13 cellular contexts compared by ENCODE assay signal in the genomic region with DNA sequence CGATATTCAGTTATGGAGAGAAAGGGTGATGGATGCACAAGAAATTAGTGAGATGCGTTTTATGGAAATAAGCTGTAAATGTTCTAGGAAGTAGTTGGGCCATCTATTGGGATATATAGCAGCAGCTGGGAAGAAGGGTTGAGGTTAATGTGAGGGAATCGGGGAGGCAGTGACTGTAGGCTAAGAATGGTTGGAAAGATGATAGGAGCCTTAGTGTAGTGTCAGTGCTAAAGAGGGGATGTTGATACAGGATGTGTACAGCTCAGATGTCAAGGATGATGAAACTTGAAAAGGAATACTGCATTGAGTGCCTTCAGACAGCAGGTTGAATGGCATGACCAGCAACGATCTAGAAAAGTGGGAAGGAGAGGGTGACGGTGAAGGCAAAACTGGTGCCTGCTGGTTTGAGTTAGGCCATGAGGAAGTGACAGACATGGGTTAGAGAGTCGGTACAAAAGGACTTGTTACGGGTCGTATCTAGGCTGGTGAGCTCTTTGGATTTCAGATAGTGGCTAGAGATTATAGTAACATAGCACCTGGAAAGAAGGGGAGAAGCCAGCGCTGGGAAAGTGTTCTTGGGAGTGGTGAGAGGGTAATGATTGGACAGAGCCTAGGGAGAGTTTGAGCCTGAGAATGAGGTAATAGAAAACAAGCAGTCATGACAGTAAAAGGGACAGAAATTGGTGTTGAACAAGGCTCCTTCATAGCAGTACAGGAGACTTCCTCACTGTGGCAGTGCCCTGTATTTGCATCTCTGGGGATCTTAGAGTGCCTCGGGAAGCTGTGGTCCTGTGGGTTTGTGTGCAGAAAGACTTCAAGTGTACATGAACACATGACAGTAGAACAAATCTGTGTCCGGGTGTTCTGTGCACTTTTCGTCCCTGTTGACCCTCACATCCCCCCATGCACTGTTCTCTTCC. TPM values are rescaled to one million over a fixed set of nuclear protein-coding genes. Genes with fewer than 3 reads are reported as not detected.
DNase-seq lines count a peak whose midpoint lies in the region; ATAC-seq and TF ChIP-seq lines count a peak whose summit lies in the region.
"Had no signal": no experiment of that assay in that cellular context is flagged by ENCODE, and none has a peak within 500 bp of the region (broad histone marks: within the 10 kb centered on the region; RNA-seq: fewer than 3 reads in every experiment).

No MANE protein-coding gene starts in this region.

- H3K36me3 Mint-ChIP-seq in CD14-positive monocyte = peaks cover 64 to 90% of the 10 kb centered on the region in 2 donors
- peaks cover 78% of the 10 kb centered on the region for H3K36me3 Mint-ChIP-seq in effector memory CD8-positive, alpha-beta T cell (ENCODE audit: insufficient read depth)

- H3K27me3 Mint-ChIP-seq in CD14-positive monocyte (ENCODE audit: low read depth in 3 of 3) = peaks cover 0 to 2% (median 0%) of the 10 kb centered on the region in 3 donors
- no peaks in the 10 kb centered on the region for H3K27me3 Mint-ChIP-seq in effector memory CD8-positive, alpha-beta T cell

- H3K27ac ChIP-seq in HCT116 (ENCODE audit: low read depth, low read length) = no peak overlapping the region

- no peaks in the 10 kb centered on the region for H3K9me2 ChIP-seq in HCT116 (ENCODE audit: insufficient read depth)

- no peak for TF ChIP-seq CTCF in CD14-positive monocyte (IDR thresholded peaks at IDR 0.05)
- TF ChIP-seq CTCF in HCT116 (IDR thresholded peaks at IDR 0.05 in 2 of 3, conservative IDR thresholded peaks at IDR 0.05 in 1 of 3; ENCODE audit: borderline replicate concordance in 1 of 3, insufficient read depth in 1 of 3, low read depth in 2 of 3, low read length in 2 of 3) = no peak

- H3K27ac Mint-ChIP-seq in CD14-positive monocyte = peak overlapping the region in 5 of 7 donors; percentile 5 to 78 (median 65)
- H3K27ac Mint-ChIP-seq in effector memory CD8-positive, alpha-beta T cell = peak overlapping the region; percentile 11 to 16

- no peaks in the 10 kb centered on the region for H3K4me1 Mint-ChIP-seq in CD14-positive monocyte
- H3K4me1 Mint-ChIP-seq in effector memory CD8-positive, alpha-beta T cell (ENCODE audit: low read depth in 2 of 2) = peaks cover 7 to 19% of the 10 kb centered on the region in 2 donors

- POLR2A ChIA-PET in HCT116 (lab: Charles Lee) = no interaction called here

- H3K36me3 ChIP-seq in HCT116 (ENCODE audit: control insufficient read depth in 1 of 2, insufficient read depth in 2 of 2, low read length in 2 of 2) = peaks cover 35 to 56% of the 10 kb centered on the region in 2 experiments

- H3K4me3 ChIP-seq in HCT116 (replicated peaks in 1 of 2; ENCODE audit: low read depth in 1 of 2, low read length in 2 of 2) = no peak overlapping the region
- H3K4me3 ChIP-seq: mucosa of descending colon had no signal

- H3K9ac ChIP-seq in HCT116 (ENCODE audit: low read length) = no peak overlapping the region

- DNase-seq in CD14-positive monocyte (ENCODE audit: low spot score) (no peak), HCT116 (ENCODE audit: low read depth, low spot score) (no peak), NCI-H2196 (lab: John Stamatoyannopoulos, UW; ENCODE audit: unreplicated experiment) (no peak)
- DNase-seq in effector memory CD8-positive, alpha-beta T cell = no peak
- no peak for DNase-seq in stimulated activated CD4-positive, alpha-beta T cell treated with anti-CD3 and anti-CD28 coated beads, Interleukin-2, amount 100 ng/mL, for 24 hours
- DNase-seq: BE2C, MM.1S, mucosa of descending colon, NCI-H2171, substantia nigra had no signal

- peaks cover 3% of the 10 kb centered on the region; the same call in 1 of the 2 replicates for H3K79me2 ChIP-seq in HCT116 (ENCODE audit: insufficient read depth, low read length)

- no peak overlapping the region for H2AFZ ChIP-seq in HCT116 (ENCODE audit: low read depth, low read length, poor library complexity, severe bottlenecking)

- RAD21 ChIA-PET in HCT116 (lab: Charles Lee; ENCODE audit: low non-redundant PET in 1 of 2, low total read pairs in 2 of 2, uncharacterized antibody in 2 of 2, unreplicated experiment in 2 of 2) = no interaction called here

- H3K4me2 ChIP-seq in HCT116 (ENCODE audit: low read length) = no peak overlapping the region

- H3K9me3 ChIP-seq in HCT116 (ENCODE audit: control insufficient read depth in 1 of 2, insufficient read depth in 1 of 2, low read depth in 1 of 2, low read length in 2 of 2) = no peaks in the 10 kb centered on the region
- H3K9me3 ChIP-seq: BE2C, mucosa of descending colon had no signal

- H4K20me1 ChIP-seq in HCT116 (ENCODE audit: insufficient read depth) = no peaks in the 10 kb centered on the region

- BruUV-seq in HCT116 (replicated peaks; lab: Mats Ljungman, UMichigan) = no TSS peak

- H3K4me1 ChIP-seq in HCT116 (ENCODE audit: control insufficient read depth in 1 of 2, insufficient read depth in 2 of 2, low read length in 2 of 2) = no peaks in the 10 kb centered on the region
- H3K4me1 ChIP-seq: BE2C had no signal

- TF ChIP-seq POLR2A in HCT116 (IDR thresholded peaks at IDR 0.05; ENCODE audit: borderline replicate concordance, extremely low read depth, insufficient read depth, insufficient read length) = no peak

- CTCF ChIA-PET in HCT116 (lab: Charles Lee) = no interaction called here

- H3K4me3 Mint-ChIP-seq in CD14-positive monocyte = no peak overlapping the region
- H3K4me3 Mint-ChIP-seq in effector memory CD8-positive, alpha-beta T cell = no peak overlapping the region

- peaks cover 0 to 3% (median 0%) of the 10 kb centered on the region in 7 donors for H3K9me3 Mint-ChIP-seq in CD14-positive monocyte
- H3K9me3 Mint-ChIP-seq in effector memory CD8-positive, alpha-beta T cell = no peaks in the 10 kb centered on the region

- intact Hi-C loops in CD14-positive monocyte (cut with micrococcal nuclease) = no loop called here
- intact Hi-C loops in HCT116 (cut with micrococcal nuclease) = no loop called here

- no peak for TF ChIP-seq RAD21 in HCT116 (IDR thresholded peaks at IDR 0.05; ENCODE audit: low read depth)

- H3K27me3 ChIP-seq in HCT116 (ENCODE audit: insufficient read depth, low read length) = no peaks in the 10 kb centered on the region
- H3K27me3 ChIP-seq: BE2C had no signal

- ATAC-seq in HCT116 (peak; percentile 38; the same call in 1 of the 2 replicates), HG03025 (IDR thresholded peaks at IDR 0.05; ENCODE audit: low FRiP score, unreplicated experiment) (no peak)
- no peak for ATAC-seq in effector memory CD8-positive, alpha-beta T cell (replicated peaks)
- ATAC-seq: mucosa of descending colon had no signal

TF ChIP-seq in HCT116, 20 proteins besides CTCF, POLR2A, EP300 and RAD21 (continues in another document):
- TF ChIP-seq CBX3 (IDR thresholded peaks at IDR 0.05; ENCODE audit: low read depth) (no peak), SIN3A (IDR thresholded peaks at IDR 0.05; ENCODE audit: low read depth) (no peak), EZH2phosphoT487 (IDR thresholded peaks at IDR 0.05; ENCODE audit: borderline replicate concordance) (no peak), CEBPB (IDR thresholded peaks at IDR 0.05; ENCODE audit: low read depth) (no peak), FOSL1 (IDR thresholded peaks at IDR 0.05; ENCODE audit: low read depth) (no peak), ZFX (IDR thresholded peaks at IDR 0.05) (no peak), TCF7L2 (IDR thresholded peaks at IDR 0.05; ENCODE audit: borderline replicate concordance, extremely low read depth, insufficient read depth, insufficient read length) (no peak), JUND (IDR thresholded peaks at IDR 0.05) (no peak), ZNF274 (IDR thresholded peaks at IDR 0.05; ENCODE audit: low read depth, low read length) (no peak), POLR2AphosphoS5 (IDR thresholded peaks at IDR 0.05; ENCODE audit: low read depth, low read length) (no peak), EZH2 (IDR thresholded peaks at IDR 0.05) (no peak)
- TF ChIP-seq, protein P1, sequence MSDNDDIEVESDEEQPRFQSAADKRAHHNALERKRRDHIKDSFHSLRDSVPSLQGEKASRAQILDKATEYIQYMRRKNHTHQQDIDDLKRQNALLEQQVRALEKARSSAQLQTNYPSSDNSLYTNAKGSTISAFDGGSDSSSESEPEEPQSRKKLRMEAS (IDR thresholded peaks at IDR 0.05) = no peak
- TF ChIP-seq, protein P2, sequence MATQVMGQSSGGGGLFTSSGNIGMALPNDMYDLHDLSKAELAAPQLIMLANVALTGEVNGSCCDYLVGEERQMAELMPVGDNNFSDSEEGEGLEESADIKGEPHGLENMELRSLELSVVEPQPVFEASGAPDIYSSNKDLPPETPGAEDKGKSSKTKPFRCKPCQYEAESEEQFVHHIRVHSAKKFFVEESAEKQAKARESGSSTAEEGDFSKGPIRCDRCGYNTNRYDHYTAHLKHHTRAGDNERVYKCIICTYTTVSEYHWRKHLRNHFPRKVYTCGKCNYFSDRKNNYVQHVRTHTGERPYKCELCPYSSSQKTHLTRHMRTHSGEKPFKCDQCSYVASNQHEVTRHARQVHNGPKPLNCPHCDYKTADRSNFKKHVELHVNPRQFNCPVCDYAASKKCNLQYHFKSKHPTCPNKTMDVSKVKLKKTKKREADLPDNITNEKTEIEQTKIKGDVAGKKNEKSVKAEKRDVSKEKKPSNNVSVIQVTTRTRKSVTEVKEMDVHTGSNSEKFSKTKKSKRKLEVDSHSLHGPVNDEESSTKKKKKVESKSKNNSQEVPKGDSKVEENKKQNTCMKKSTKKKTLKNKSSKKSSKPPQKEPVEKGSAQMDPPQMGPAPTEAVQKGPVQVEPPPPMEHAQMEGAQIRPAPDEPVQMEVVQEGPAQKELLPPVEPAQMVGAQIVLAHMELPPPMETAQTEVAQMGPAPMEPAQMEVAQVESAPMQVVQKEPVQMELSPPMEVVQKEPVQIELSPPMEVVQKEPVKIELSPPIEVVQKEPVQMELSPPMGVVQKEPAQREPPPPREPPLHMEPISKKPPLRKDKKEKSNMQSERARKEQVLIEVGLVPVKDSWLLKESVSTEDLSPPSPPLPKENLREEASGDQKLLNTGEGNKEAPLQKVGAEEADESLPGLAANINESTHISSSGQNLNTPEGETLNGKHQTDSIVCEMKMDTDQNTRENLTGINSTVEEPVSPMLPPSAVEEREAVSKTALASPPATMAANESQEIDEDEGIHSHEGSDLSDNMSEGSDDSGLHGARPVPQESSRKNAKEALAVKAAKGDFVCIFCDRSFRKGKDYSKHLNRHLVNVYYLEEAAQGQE (IDR thresholded peaks at IDR 0.05; ENCODE audit: low read depth) = no peak

RNA-seq across cellular contexts. Expression of a gene that starts 9.6 kb away (rescaled TPM):
- 10 to 100 TPM; 63.5 to 79.8 TPM for polyA plus RNA-seq in CD14-positive monocyte
- total RNA-seq in HCT116 (2021; ENCODE audit: unreplicated experiment) = 344 TPM
- 228 and 235 TPM in 2 replicates for polyA plus RNA-seq in HCT116 (2012)

RNA-seq across cellular contexts. Expression of a gene that starts 17.8 kb away (rescaled TPM):
- 100 to 1,000 TPM; 211 to 213 TPM for polyA plus RNA-seq in CD14-positive monocyte
- 0.84 TPM for total RNA-seq in HCT116 (2021; ENCODE audit: unreplicated experiment)
- 0.46 and 0.62 TPM in 2 replicates for polyA plus RNA-seq in HCT116 (2012)
- total RNA-seq: SK-MEL-5 had no signal
- polyA plus RNA-seq: keratinocyte had no signal

RNA-seq across cellular contexts. Expression of a gene that starts 22.8 kb away (rescaled TPM):
- polyA plus RNA-seq in CD14-positive monocyte = 1 to 10 TPM; 9.3 to 9.4 TPM
- total RNA-seq in HCT116 (2021; ENCODE audit: unreplicated experiment) = 84.7 TPM
- 61.6 and 155 TPM in 2 replicates for polyA plus RNA-seq in HCT116 (2012)

RNA-seq across cellular contexts. Expression of a gene that starts 25.1 kb away (rescaled TPM):
- polyA plus RNA-seq in CD14-positive monocyte = 1 to 10 TPM; 2.4 to 2.6 TPM
- total RNA-seq in HCT116 (2021; ENCODE audit: unreplicated experiment) = 70.1 TPM
- 31.0 and 33.2 TPM in 2 replicates for polyA plus RNA-seq in HCT116 (2012)

RNA-seq across cellular contexts. Expression of a gene that starts 37.9 kb away (rescaled TPM):
- polyA plus RNA-seq in CD14-positive monocyte = not detected
- total RNA-seq in HCT116 (2021; ENCODE audit: unreplicated experiment) = 6.4 TPM
- polyA plus RNA-seq in HCT116 (2012) = 1.6 and 2.5 TPM in 2 replicates
